1 cellular context compared by ENCODE assay signal in genomic region chr2:65481961-65482360, GRCh38.
TF ChIP-seq lines count a peak whose summit lies in the region.

No MANE protein-coding gene starts in this region.

TF ChIP-seq in HepG2, 621 proteins besides CTCF, POLR2A, EP300 and RAD21 (continued from another document):
- TF ChIP-seq CEBPG (CRISPR knock-in tag; IDR thresholded peaks at IDR 0.05): peak; percentile 68; the same call in 1 of the 2 replicates
TF ChIP-seq in HepG2: peak in this region for 4.
